ENCODE assay signal across 24 cellular contexts in the genomic region with DNA sequence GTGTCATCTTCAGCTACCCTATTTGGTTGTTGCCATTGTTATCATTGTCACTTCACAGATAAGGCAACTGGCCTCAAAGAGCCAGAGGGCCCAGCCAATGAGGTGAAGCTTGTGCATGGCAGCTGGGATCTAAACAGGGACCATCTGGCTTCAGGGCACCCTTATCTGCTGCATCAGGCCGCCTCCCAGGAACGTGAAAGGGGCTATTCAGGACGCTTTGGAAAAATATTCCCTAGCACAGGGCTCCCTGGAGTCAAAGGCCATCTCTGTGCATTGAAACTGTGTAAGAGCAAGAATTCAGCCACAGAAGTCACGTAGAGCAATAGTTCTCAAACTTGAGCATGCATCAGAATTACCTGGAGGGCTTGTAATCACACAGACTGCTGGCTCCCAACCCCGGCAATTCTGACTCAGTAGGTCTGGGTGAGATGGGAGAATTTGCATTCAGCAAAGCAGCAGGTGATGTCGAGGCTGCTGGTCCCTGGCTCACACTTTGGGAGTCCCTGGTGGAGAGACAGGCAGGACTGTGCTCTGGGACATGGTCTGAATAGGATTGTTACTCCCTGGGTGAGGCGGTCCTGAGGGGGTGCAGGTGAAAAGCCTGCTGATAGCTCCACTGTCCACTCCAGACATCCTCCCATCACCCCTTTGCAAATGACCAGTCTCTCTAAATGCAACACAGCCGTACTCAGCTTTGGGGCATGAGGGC. TPM values are rescaled to one million over a fixed set of nuclear protein-coding genes. Genes with fewer than 3 reads are reported as not detected.
DNase-seq lines count a peak whose midpoint lies in the region; ATAC-seq, FAIRE-seq and TF ChIP-seq lines count a peak whose summit lies in the region.
"Had no signal": no experiment of that assay in that cellular context is flagged by ENCODE, and none has a peak within 500 bp of the region (broad histone marks: within the 10 kb centered on the region; RNA-seq: fewer than 3 reads in every experiment).

No MANE protein-coding gene starts in this region.

- WGBS in HepG2 (ENCODE audit: low lambda C conversion rate) = 0% methylated on average over 4 of the region's 8 CpGs
- 51% methylated on average over 3 of the region's 8 CpGs for WGBS in right lobe of liver (ENCODE audit: insufficient coverage, low coverage, low lambda C conversion rate, missing lambda C conversion rate)

- peak; percentile 84 for ATAC-seq in HepG2
- no peak for ATAC-seq in right lobe of liver
- ATAC-seq in GM21619 (IDR thresholded peaks at IDR 0.05; ENCODE audit: unreplicated experiment) = no peak
- ATAC-seq: CD8-positive, alpha-beta T cell; HCT116 had no signal

- in situ Hi-C loops in HepG2 (cut with HindIII; ENCODE audit: extremely low pct_ligation_motif_present, low pct_unique_long_range_greater_than_20kb) = no loop called here

- H3K27me3 ChIP-seq in HepG2 (ENCODE audit: control insufficient read depth in 1 of 2, insufficient read depth in 2 of 2, low read length in 2 of 2) = no peaks in the 10 kb centered on the region
- H3K27me3 ChIP-seq in right lobe of liver = no peaks in the 10 kb centered on the region
- no peaks in the 10 kb centered on the region for H3K27me3 ChIP-seq in Caco-2 (replicated peaks; ENCODE audit: control insufficient read depth, insufficient read depth, low read length)

- H3K9me3 ChIP-seq in HepG2 (ENCODE audit: low read length) (no peaks in the 10 kb centered on the region), right lobe of liver (no peaks in the 10 kb centered on the region), Caco-2 (no peaks in the 10 kb centered on the region; the same call in 1 of the 2 replicates)
- H3K9me3 ChIP-seq: MG63 had no signal

- no peaks in the 10 kb centered on the region for H3K36me3 Mint-ChIP-seq in Caco-2 (ENCODE audit: insufficient read depth, unreplicated experiment)
- H3K36me3 Mint-ChIP-seq: CD8-positive, alpha-beta T cell had no signal

- no TSS peak for BruUV-seq in HepG2 (replicated peaks; lab: Mats Ljungman, UMichigan)
- no TSS peak for BruUV-seq in Caco-2 (replicated peaks; lab: Mats Ljungman, UMichigan)

- no peak overlapping the region for H3K4me3 Mint-ChIP-seq in Caco-2 (ENCODE audit: unreplicated experiment)
- H3K4me3 Mint-ChIP-seq: CD8-positive, alpha-beta T cell; GM23338; IgD-negative memory B cell had no signal

- TF ChIP-seq POLR2A in HepG2 (IDR thresholded peaks at IDR 0.05; ENCODE audit: insufficient read depth in 1 of 2, low read depth in 2 of 2, low read length in 2 of 2) (no peak), right lobe of liver (IDR thresholded peaks at IDR 0.05) (no peak)

- peaks cover 4% of the 10 kb centered on the region for H3K4me1 Mint-ChIP-seq in Caco-2 (ENCODE audit: low read depth, unreplicated experiment)

- no peaks in the 10 kb centered on the region for H3K27me3 Mint-ChIP-seq in Caco-2 (ENCODE audit: insufficient read depth, unreplicated experiment)

- DNase-seq in HepG2 (ENCODE audit: low spot score) = peak; percentile 73
- no peak for DNase-seq in right lobe of liver
- peak; percentile 17 for DNase-seq in NCI-H526 treated with DMSO at 0.1 percent for 48 hours (lab: John Stamatoyannopoulos, UW)
- peak; percentile 84 for DNase-seq in mesenteric fat pad (ENCODE audit: low spot score)
- DNase-seq in Caco-2 = no peak
- DNase-seq in frontal cortex (ENCODE audit: low spot score in 2 of 2) = no peak
- DNase-seq: CD8-positive, alpha-beta T cell; DMS79 treated with DMSO at 0.1 percent for 48 hours; Karpas-422; MG63; NCI-H1048; NCI-H1694; NCI-H2227 treated with DMSO at 0.1 percent for 48 hours; NCI-H69; NK-92 treated with Interleukin-12 subunit alpha and Interleukin-12 subunit beta, amount 100 ng/mL, for 24 hours; SHP77 had no signal

- TF ChIP-seq EP300 in HepG2 (IDR thresholded peaks at IDR 0.05; ENCODE audit: low read depth in 2 of 2, low read length in 2 of 2) = no peak
- no peak for TF ChIP-seq EP300 in HepG2 (CRISPR knock-in tag; IDR thresholded peaks at IDR 0.05; ENCODE audit: borderline replicate concordance)

- CTCF ChIA-PET in HepG2 (lab: Yijun Ruan, JAX; ENCODE audit: low intra/inter-chr PET ratio, low total read pairs) = no interaction called here
- CTCF ChIA-PET in Caco-2 (lab: Charles Lee) = interaction anchor here (0.9 kb wide), 1 partner anchor 10 kb away, joined by 3 read pairs; no protein-coding TSS in a partner anchor

- peak overlapping the region; percentile 79 for H2AFZ ChIP-seq in HepG2 (ENCODE audit: low read length)
- H2AFZ ChIP-seq: GM23338 had no signal

- H3K27ac ChIP-seq in HepG2 (ENCODE audit: extremely low read length, insufficient read depth, low read length) (peak overlapping the region; percentile 49), right lobe of liver (no peak overlapping the region)
- H3K27ac ChIP-seq: BLaER1 treated with 17β-estradiol and CSF1 and Interleukin-3, amounts not matched to agents 10 nM and 100 nM had no signal

- no peaks in the 10 kb centered on the region for H3K9me3 Mint-ChIP-seq in Caco-2 (ENCODE audit: unreplicated experiment)
- H3K9me3 Mint-ChIP-seq: CD8-positive, alpha-beta T cell had no signal

- H4K20me1 ChIP-seq in HepG2 (ENCODE audit: insufficient read depth, low read length) = no peaks in the 10 kb centered on the region
- H4K20me1 ChIP-seq: BLaER1 treated with 17β-estradiol and CSF1 and Interleukin-3, amounts not matched to agents 10 nM and 100 nM had no signal

- H3K4me3 ChIP-seq in HepG2 (replicated peaks in 1 of 3; ENCODE audit: insufficient read depth in 1 of 3, low read depth in 2 of 3, low read length in 3 of 3) (peak overlapping the region in 2 of 3 experiments; percentile 34 to 40; a peak in 2 of 6 replicates), right lobe of liver (no peak overlapping the region), Caco-2 (ENCODE audit: low read depth, low read length) (no peak overlapping the region)
- H3K4me3 ChIP-seq: BLaER1 treated with 17β-estradiol and CSF1 and Interleukin-3, amounts not matched to agents 10 nM and 100 nM; GM23338; MG63 had no signal

- H3K9ac ChIP-seq in HepG2 (ENCODE audit: insufficient read depth, low read depth, low read length) = no peak overlapping the region
- H3K9ac ChIP-seq: BLaER1 treated with 17β-estradiol and CSF1 and Interleukin-3, amounts not matched to agents 10 nM and 100 nM had no signal

- POLR2A ChIA-PET in HepG2 (lab: Yijun Ruan, JAX) = interaction anchor here (1.0 to 2.3 kb wide), 6 partner anchors 8 to 54 kb away, joined by 4 to 23 read pairs (median 8); partner anchors contain the start of gene PLEKHA1
- POLR2A ChIA-PET in Caco-2 (lab: Charles Lee) = no interaction called here

- FAIRE-seq in HepG2 (lab: Jason Lieb, UNC) = peak; percentile 66
- FAIRE-seq in frontal cortex (lab: Jason Lieb, UNC) = no peak
- FAIRE-seq: D721Med, HTR-8/SVneo, RCC 7860 had no signal

- H3K79me2 ChIP-seq in HepG2 (ENCODE audit: insufficient read depth, low read length) = no peaks in the 10 kb centered on the region

- H3K27ac Mint-ChIP-seq in Caco-2 (ENCODE audit: unreplicated experiment) = no peak overlapping the region
- H3K27ac Mint-ChIP-seq: CD8-positive, alpha-beta T cell; GM23338; IgD-negative memory B cell had no signal

- no peak for TF ChIP-seq CTCF in HepG2 (CRISPR knock-in tag; IDR thresholded peaks at IDR 0.05)
- no peak for TF ChIP-seq CTCF in right lobe of liver (IDR thresholded peaks at IDR 0.05)
- TF ChIP-seq CTCF in Caco-2 (IDR thresholded peaks at IDR 0.05; ENCODE audit: insufficient read depth in 1 of 2, low read depth in 1 of 2, low read length in 1 of 2, severe bottlenecking in 1 of 2, unreplicated experiment in 1 of 2) = no peak

- intact Hi-C loops in HepG2 (cut with micrococcal nuclease; ENCODE audit: unreplicated experiment) = loop anchor here (1.0 kb wide), 1 partner anchor 21 kb away; the partner anchor contains the start of gene PLEKHA1
- intact Hi-C loops in right lobe of liver (cut with DNase I) = no loop called here
- intact Hi-C loops in Caco-2 (cut with micrococcal nuclease; ENCODE audit: unreplicated experiment) = no loop called here

- TF ChIP-seq RAD21 in HepG2 (CRISPR knock-in tag; IDR thresholded peaks at IDR 0.05) = no peak

- H3K4me1 ChIP-seq in HepG2 (ENCODE audit: insufficient read depth, low read length) (peaks cover 70% of the 10 kb centered on the region), right lobe of liver (peaks cover 0 to 5% (median 0%) of the 10 kb centered on the region in 4 donors), Caco-2 (peaks cover 13% of the 10 kb centered on the region; the same call in 1 of the 2 replicates)

- H3K36me3 ChIP-seq in HepG2 (replicated peaks in 1 of 2; ENCODE audit: control insufficient read depth in 1 of 2, insufficient read depth in 2 of 2, low read length in 2 of 2) (no peaks in the 10 kb centered on the region), right lobe of liver (no peaks in the 10 kb centered on the region), Caco-2 (ENCODE audit: control insufficient read depth, insufficient read depth, low read length) (no peaks in the 10 kb centered on the region)
- H3K36me3 ChIP-seq: BLaER1 treated with 17β-estradiol and CSF1 and Interleukin-3, amounts not matched to agents 10 nM and 100 nM; MG63 had no signal

- peak overlapping the region; percentile 81 for H3K4me2 ChIP-seq in HepG2 (ENCODE audit: low read depth, low read length)
- H3K4me2 ChIP-seq: BLaER1 treated with 17β-estradiol and CSF1 and Interleukin-3, amounts not matched to agents 10 nM and 100 nM; GM23338 had no signal

RNA-seq across cellular contexts. Expression of gene PLEKHA1, which starts 21.5 kb away (rescaled TPM):
- total RNA-seq in HepG2 (2016; rRNA removed; fragmentation: Illumina TruSeq; extraction: Trizol) = 30.8 and 32.2 TPM in 2 replicates
- total RNA-seq in HepG2 (2016; cell fraction: cytosol; rRNA removed; fragmentation: Illumina TruSeq; extraction: Trizol; ENCODE audit: low read depth) = 30.5 and 35.2 TPM in 2 replicates
- 31.2 and 31.8 TPM in 2 replicates for total RNA-seq in HepG2 (2016; cell fraction: insoluble cytoplasmic fraction; rRNA removed; fragmentation: Illumina TruSeq; extraction: Trizol)
- 30.6 and 31.8 TPM in 2 replicates for total RNA-seq in HepG2 (2016; cell fraction: membrane; rRNA removed; fragmentation: Illumina TruSeq; extraction: Trizol)
- total RNA-seq in HepG2 (2016; cell fraction: nucleus; rRNA removed; fragmentation: Illumina TruSeq; extraction: Trizol) = 49.0 and 52.5 TPM in 2 replicates
- 48.6 and 53.3 TPM in 2 replicates for polyA plus RNA-seq in HepG2 (2011; rRNA removed)
- polyA plus RNA-seq in HepG2 (2011; cell fraction: cytosol; rRNA removed) = 22.6 and 33.2 TPM in 2 replicates
- 69.6 and 81.2 TPM in 2 replicates for polyA plus RNA-seq in HepG2 (2011; cell fraction: nucleus; rRNA removed)
- polyA plus RNA-seq in HepG2 (2012) = 47.9 and 50.2 TPM in 2 replicates
- 2.8 and 3.5 TPM in 2 replicates for polyA plus RNA-seq in HepG2 (2016; cell fraction: cytosol; fragmentation: Illumina TruSeq; extraction: Trizol; ENCODE audit: low read depth)
- 26.3 and 29.3 TPM in 2 replicates for polyA plus RNA-seq in HepG2 (2016; cell fraction: insoluble cytoplasmic fraction; fragmentation: Illumina TruSeq; extraction: Trizol; ENCODE audit: low read depth)
- 8.7 and 10.2 TPM in 2 replicates for polyA plus RNA-seq in HepG2 (2016; cell fraction: membrane; fragmentation: Illumina TruSeq; extraction: Trizol; ENCODE audit: low read depth)
- 65.7 and 69.7 TPM in 2 replicates for polyA plus RNA-seq in HepG2 (2016; cell fraction: nucleus; fragmentation: Illumina TruSeq; extraction: Trizol; ENCODE audit: insufficient read depth, low read depth)
- 15.3 and 18.9 TPM in 2 replicates for polyA minus RNA-seq in HepG2 (2011; rRNA and poly(A)+ RNA removed; ENCODE audit: low replicate concordance)
- 28.0 and 35.3 TPM in 2 replicates for polyA minus RNA-seq in HepG2 (2011; cell fraction: cytosol; rRNA and poly(A)+ RNA removed)
- 157 and 207 TPM in 2 replicates for polyA minus RNA-seq in HepG2 (2011; cell fraction: nucleus; rRNA and poly(A)+ RNA removed)
- 10 to 100 TPM; 23.1 to 42.2 (median 27.5) TPM for total RNA-seq in right lobe of liver
- 27.9 TPM for total RNA-seq in mesenteric fat pad
- total RNA-seq in Caco-2 (2022) = 48.4 and 48.5 TPM in 2 replicates
- 29.8 TPM for total RNA-seq in frontal cortex

Comparison
In these comparisons a context has a peak if more than half of its experiments do, and no peak if none do; other contexts are left out.
1. DNase-seq: peak in HepG2 (single experiment), NCI-H526 treated with DMSO at 0.1 percent for 48 hours (single experiment) and mesenteric fat pad (single experiment); none in right lobe of liver (0 of 3), Caco-2 (0 of 2) and frontal cortex (0 of 2).
2. H3K4me3 ChIP-seq: peak in HepG2 (2 of 3); none in right lobe of liver (0 of 3) and Caco-2 (single experiment).